ENCODE assay signal across 1 cellular context in the genomic region with DNA sequence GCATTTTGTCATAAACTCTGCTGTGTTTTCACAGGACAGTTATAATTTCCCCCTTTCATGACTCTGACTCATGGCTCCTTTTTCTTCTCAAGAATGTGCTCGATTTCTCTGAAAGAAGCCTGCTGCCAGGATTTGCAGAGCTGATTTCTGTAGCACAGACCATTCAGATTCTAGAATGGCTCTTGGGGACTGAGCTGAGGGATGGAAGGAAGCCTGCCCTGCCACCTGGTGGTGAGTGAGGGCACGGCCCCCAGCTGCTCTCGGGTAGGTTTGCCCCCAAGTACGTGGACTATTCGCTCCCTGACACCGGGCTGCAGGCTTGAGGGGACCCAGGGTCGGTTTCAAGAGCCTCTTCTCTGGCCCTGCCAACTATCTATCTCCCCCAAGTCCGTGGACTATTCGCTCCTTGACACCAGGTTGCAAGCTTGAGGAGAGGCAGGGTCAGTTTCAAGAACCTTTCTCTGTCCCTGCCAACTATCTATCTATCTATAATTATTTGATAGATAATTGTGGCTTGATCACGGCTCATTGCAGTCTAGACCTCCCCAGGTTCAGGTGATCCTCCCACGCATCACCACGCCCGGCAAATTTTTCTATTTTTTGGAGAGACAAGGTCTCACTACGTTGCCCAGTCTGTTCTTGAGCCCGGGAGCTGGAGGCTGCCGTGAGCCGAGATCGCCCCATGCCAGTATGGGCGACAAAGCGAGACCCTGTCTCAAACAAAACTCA.
TF ChIP-seq lines count a peak whose summit lies in the region.

No MANE protein-coding gene starts in this region.

TF ChIP-seq in HepG2, 621 proteins besides CTCF, POLR2A, EP300 and RAD21 (continued from another document and continues in another):
- TF ChIP-seq, protein P1, sequence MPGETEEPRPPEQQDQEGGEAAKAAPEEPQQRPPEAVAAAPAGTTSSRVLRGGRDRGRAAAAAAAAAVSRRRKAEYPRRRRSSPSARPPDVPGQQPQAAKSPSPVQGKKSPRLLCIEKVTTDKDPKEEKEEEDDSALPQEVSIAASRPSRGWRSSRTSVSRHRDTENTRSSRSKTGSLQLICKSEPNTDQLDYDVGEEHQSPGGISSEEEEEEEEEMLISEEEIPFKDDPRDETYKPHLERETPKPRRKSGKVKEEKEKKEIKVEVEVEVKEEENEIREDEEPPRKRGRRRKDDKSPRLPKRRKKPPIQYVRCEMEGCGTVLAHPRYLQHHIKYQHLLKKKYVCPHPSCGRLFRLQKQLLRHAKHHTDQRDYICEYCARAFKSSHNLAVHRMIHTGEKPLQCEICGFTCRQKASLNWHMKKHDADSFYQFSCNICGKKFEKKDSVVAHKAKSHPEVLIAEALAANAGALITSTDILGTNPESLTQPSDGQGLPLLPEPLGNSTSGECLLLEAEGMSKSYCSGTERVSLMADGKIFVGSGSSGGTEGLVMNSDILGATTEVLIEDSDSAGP (CRISPR knock-in tag; IDR thresholded peaks at IDR 0.05; ENCODE audit: borderline replicate concordance), result peak; percentile 41
- no peak for TF ChIP-seq LCORL (IDR thresholded peaks at IDR 0.05)
- TF ChIP-seq LCORL (CRISPR knock-in tag; IDR thresholded peaks at IDR 0.05), result peak; percentile 73; the same call in 1 of the 2 replicates
- TF ChIP-seq ZSCAN29 (CRISPR knock-in tag; conservative IDR thresholded peaks at IDR 0.05), result 0 out of 2 replicates have a peak, but pooled peaks have one; percentile 34
- peak; percentile 63; the same call in 1 of the 2 replicates for TF ChIP-seq SMAD3 (CRISPR knock-in tag; IDR thresholded peaks at IDR 0.05)
- TF ChIP-seq MIER3 (CRISPR knock-in tag; IDR thresholded peaks at IDR 0.05; ENCODE audit: borderline replicate concordance), result peak; percentile 60; the same call in 1 of the 2 replicates
- TF ChIP-seq ZSCAN21 (CRISPR knock-in tag; IDR thresholded peaks at IDR 0.05; ENCODE audit: borderline replicate concordance), result peak; percentile 67; the same call in 1 of the 2 replicates
- no peak for TF ChIP-seq ZNF354B (CRISPR knock-in tag; IDR thresholded peaks at IDR 0.05)
- TF ChIP-seq, protein P2, sequence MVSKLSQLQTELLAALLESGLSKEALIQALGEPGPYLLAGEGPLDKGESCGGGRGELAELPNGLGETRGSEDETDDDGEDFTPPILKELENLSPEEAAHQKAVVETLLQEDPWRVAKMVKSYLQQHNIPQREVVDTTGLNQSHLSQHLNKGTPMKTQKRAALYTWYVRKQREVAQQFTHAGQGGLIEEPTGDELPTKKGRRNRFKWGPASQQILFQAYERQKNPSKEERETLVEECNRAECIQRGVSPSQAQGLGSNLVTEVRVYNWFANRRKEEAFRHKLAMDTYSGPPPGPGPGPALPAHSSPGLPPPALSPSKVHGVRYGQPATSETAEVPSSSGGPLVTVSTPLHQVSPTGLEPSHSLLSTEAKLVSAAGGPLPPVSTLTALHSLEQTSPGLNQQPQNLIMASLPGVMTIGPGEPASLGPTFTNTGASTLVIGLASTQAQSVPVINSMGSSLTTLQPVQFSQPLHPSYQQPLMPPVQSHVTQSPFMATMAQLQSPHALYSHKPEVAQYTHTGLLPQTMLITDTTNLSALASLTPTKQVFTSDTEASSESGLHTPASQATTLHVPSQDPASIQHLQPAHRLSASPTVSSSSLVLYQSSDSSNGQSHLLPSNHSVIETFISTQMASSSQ (IDR thresholded peaks at IDR 0.05; ENCODE audit: low read depth), result no peak
- TF ChIP-seq, protein P2 (CRISPR knock-in tag; IDR thresholded peaks at IDR 0.05; ENCODE audit: borderline replicate concordance), result 0 out of 2 replicates have a peak, but pooled peaks have one; percentile 10
- TF ChIP-seq SP2 (CRISPR knock-in tag; IDR thresholded peaks at IDR 0.05), result peak; percentile 35; the same call in 1 of the 2 replicates
- TF ChIP-seq, protein P3, sequence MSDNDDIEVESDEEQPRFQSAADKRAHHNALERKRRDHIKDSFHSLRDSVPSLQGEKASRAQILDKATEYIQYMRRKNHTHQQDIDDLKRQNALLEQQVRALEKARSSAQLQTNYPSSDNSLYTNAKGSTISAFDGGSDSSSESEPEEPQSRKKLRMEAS (IDR thresholded peaks at IDR 0.05), result peak; percentile 22; the same call in 1 of the 2 replicates
- no peak for TF ChIP-seq AGO1 (IDR thresholded peaks at IDR 0.05; ENCODE audit: low read depth, low read length, poor library complexity, severe bottlenecking)
- peak; percentile 40; the same call in 1 of the 2 replicates for TF ChIP-seq THAP11 (CRISPR knock-in tag; IDR thresholded peaks at IDR 0.05)
- TF ChIP-seq, protein P4, sequence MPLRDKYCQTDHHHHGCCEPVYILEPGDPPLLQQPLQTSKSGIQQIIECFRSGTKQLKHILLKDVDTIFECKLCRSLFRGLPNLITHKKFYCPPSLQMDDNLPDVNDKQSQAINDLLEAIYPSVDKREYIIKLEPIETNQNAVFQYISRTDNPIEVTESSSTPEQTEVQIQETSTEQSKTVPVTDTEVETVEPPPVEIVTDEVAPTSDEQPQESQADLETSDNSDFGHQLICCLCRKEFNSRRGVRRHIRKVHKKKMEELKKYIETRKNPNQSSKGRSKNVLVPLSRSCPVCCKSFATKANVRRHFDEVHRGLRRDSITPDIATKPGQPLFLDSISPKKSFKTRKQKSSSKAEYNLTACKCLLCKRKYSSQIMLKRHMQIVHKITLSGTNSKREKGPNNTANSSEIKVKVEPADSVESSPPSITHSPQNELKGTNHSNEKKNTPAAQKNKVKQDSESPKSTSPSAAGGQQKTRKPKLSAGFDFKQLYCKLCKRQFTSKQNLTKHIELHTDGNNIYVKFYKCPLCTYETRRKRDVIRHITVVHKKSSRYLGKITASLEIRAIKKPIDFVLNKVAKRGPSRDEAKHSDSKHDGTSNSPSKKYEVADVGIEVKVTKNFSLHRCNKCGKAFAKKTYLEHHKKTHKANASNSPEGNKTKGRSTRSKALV (CRISPR knock-in tag; IDR thresholded peaks at IDR 0.05), result peak; percentile 75; the same call in 1 of the 2 replicates
- TF ChIP-seq, protein P5, sequence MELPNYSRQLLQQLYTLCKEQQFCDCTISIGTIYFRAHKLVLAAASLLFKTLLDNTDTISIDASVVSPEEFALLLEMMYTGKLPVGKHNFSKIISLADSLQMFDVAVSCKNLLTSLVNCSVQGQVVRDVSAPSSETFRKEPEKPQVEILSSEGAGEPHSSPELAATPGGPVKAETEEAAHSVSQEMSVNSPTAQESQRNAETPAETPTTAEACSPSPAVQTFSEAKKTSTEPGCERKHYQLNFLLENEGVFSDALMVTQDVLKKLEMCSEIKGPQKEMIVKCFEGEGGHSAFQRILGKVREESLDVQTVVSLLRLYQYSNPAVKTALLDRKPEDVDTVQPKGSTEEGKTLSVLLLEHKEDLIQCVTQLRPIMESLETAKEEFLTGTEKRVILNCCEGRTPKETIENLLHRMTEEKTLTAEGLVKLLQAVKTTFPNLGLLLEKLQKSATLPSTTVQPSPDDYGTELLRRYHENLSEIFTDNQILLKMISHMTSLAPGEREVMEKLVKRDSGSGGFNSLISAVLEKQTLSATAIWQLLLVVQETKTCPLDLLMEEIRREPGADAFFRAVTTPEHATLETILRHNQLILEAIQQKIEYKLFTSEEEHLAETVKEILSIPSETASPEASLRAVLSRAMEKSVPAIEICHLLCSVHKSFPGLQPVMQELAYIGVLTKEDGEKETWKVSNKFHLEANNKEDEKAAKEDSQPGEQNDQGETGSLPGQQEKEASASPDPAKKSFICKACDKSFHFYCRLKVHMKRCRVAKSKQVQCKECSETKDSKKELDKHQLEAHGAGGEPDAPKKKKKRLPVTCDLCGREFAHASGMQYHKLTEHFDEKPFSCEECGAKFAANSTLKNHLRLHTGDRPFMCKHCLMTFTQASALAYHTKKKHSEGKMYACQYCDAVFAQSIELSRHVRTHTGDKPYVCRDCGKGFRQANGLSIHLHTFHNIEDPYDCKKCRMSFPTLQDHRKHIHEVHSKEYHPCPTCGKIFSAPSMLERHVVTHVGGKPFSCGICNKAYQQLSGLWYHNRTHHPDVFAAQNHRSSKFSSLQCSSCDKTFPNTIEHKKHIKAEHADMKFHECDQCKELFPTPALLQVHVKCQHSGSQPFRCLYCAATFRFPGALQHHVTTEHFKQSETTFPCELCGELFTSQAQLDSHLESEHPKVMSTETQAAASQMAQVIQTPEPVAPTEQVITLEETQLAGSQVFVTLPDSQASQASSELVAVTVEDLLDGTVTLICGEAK (IDR thresholded peaks at IDR 0.05), result no peak
- TF ChIP-seq, protein P5 (CRISPR knock-in tag; IDR thresholded peaks at IDR 0.05), result peak; percentile 36; the same call in 1 of the 2 replicates
- peak; percentile 3; the same call in 1 of the 2 replicates for TF ChIP-seq WIZ (CRISPR knock-in tag; IDR thresholded peaks at IDR 0.05)
- TF ChIP-seq, protein P6, sequence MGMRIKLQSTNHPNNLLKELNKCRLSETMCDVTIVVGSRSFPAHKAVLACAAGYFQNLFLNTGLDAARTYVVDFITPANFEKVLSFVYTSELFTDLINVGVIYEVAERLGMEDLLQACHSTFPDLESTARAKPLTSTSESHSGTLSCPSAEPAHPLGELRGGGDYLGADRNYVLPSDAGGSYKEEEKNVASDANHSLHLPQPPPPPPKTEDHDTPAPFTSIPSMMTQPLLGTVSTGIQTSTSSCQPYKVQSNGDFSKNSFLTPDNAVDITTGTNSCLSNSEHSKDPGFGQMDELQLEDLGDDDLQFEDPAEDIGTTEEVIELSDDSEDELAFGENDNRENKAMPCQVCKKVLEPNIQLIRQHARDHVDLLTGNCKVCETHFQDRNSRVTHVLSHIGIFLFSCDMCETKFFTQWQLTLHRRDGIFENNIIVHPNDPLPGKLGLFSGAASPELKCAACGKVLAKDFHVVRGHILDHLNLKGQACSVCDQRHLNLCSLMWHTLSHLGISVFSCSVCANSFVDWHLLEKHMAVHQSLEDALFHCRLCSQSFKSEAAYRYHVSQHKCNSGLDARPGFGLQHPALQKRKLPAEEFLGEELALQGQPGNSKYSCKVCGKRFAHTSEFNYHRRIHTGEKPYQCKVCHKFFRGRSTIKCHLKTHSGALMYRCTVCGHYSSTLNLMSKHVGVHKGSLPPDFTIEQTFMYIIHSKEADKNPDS (CRISPR knock-in tag; IDR thresholded peaks at IDR 0.05), result 0 out of 2 replicates have a peak, but pooled peaks have one; percentile 56
- TF ChIP-seq SAP130 (CRISPR knock-in tag; IDR thresholded peaks at IDR 0.05; ENCODE audit: low read depth), result peak; percentile 68
- TF ChIP-seq, protein P7, sequence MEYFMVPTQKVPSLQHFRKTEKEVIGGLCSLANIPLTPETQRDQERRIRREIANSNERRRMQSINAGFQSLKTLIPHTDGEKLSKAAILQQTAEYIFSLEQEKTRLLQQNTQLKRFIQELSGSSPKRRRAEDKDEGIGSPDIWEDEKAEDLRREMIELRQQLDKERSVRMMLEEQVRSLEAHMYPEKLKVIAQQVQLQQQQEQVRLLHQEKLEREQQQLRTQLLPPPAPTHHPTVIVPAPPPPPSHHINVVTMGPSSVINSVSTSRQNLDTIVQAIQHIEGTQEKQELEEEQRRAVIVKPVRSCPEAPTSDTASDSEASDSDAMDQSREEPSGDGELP (IDR thresholded peaks at IDR 0.05; ENCODE audit: borderline replicate concordance, low read depth), result peak; percentile 80
- TF ChIP-seq GTF2F1 (IDR thresholded peaks at IDR 0.05; ENCODE audit: low read length), result no peak
- no peak for TF ChIP-seq ZNF746 (CRISPR knock-in tag; IDR thresholded peaks at IDR 0.05)
- peak; percentile 40; the same call in 1 of the 2 replicates for TF ChIP-seq ZNF124 (CRISPR knock-in tag; IDR thresholded peaks at IDR 0.05)
- peak; percentile 30 for TF ChIP-seq ZNF781 (CRISPR knock-in tag; IDR thresholded peaks at IDR 0.05; ENCODE audit: borderline replicate concordance, not compliant biosample characterization)
- TF ChIP-seq GATAD2A (CRISPR knock-in tag; IDR thresholded peaks at IDR 0.05), result 0 out of 2 replicates have a peak, but pooled peaks have one; percentile 25
- TF ChIP-seq GATAD1 (CRISPR knock-in tag; IDR thresholded peaks at IDR 0.05), result 0 out of 2 replicates have a peak, but pooled peaks have one; percentile 40
- 0 out of 2 replicates have a peak, but pooled peaks have one; percentile 35 for TF ChIP-seq SMAD1 (CRISPR knock-in tag; IDR thresholded peaks at IDR 0.05; ENCODE audit: borderline replicate concordance, low read depth)
- TF ChIP-seq ZNF331 (CRISPR knock-in tag; IDR thresholded peaks at IDR 0.05), result peak; percentile 61
- 0 out of 2 replicates have a peak, but pooled peaks have one; percentile 30 for TF ChIP-seq ISL2 (CRISPR knock-in tag; IDR thresholded peaks at IDR 0.05)
- TF ChIP-seq, protein P8, sequence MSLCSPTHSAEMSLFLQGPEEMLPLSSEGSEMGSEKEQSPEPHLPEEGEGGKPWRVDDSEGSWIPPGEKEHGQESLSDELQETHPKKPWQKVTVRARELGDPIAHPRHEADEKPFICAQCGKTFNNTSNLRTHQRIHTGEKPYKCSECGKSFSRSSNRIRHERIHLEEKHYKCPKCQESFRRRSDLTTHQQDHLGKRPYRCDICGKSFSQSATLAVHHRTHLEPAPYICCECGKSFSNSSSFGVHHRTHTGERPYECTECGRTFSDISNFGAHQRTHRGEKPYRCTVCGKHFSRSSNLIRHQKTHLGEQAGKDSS (CRISPR knock-in tag; IDR thresholded peaks at IDR 0.05; ENCODE audit: borderline replicate concordance, low read depth), result peak; percentile 24; the same call in 1 of the 2 replicates
